Comparison of ENCODE assay signal across 22 cellular contexts in genomic region chrX:10195425-10195824, GRCh38.
"Had no signal": no experiment of that assay in that cellular context is flagged by ENCODE, and none has a peak within 500 bp of the region (broad histone marks: within the 10 kb centered on the region; RNA-seq: fewer than 3 reads in every experiment).

No MANE protein-coding gene starts in this region.

- H3K27ac ChIP-seq: coronary artery, dorsolateral prefrontal cortex, epithelial cell of prostate, esophagus squamous epithelium, left lung, lower lobe of right lung had no signal

- ATAC-seq: esophagus mucosa; left cardiac atrium; left lung; lower lobe of right lung; naive thymus-derived CD4-positive, alpha-beta T cell had no signal

- H3K36me3 ChIP-seq: esophagus squamous epithelium, gastrocnemius medialis, heart right ventricle, left lung, lower lobe of right lung had no signal

- H3K9me3 ChIP-seq: esophagus squamous epithelium, gastrocnemius medialis, left lung, lower lobe of right lung had no signal

- H3K27ac Mint-ChIP-seq: naive thymus-derived CD4-positive, alpha-beta T cell had no signal

- H3K4me1 ChIP-seq: lower lobe of right lung had no signal

- H3K4me3 Mint-ChIP-seq: naive thymus-derived CD4-positive, alpha-beta T cell had no signal

- H3K9me3 Mint-ChIP-seq: naive thymus-derived CD4-positive, alpha-beta T cell had no signal

- DNase-seq: dermis blood vessel endothelial cell; dorsolateral prefrontal cortex; effector CD4-positive, alpha-beta T cell; effector memory CD4-positive, alpha-beta T cell; erythroblast; esophagus squamous epithelium; foreskin fibroblast; foreskin melanocyte; gastrocnemius medialis; glutamatergic neuron; head of caudate nucleus; heart right ventricle; hippocampal formation; left cardiac atrium; left lung; lower lobe of right lung; mesendoderm; midbrain; naive thymus-derived CD4-positive, alpha-beta T cell had no signal

- H3K27me3 ChIP-seq: esophagus squamous epithelium, gastrocnemius medialis, heart right ventricle, left lung had no signal

- H3K36me3 Mint-ChIP-seq: naive thymus-derived CD4-positive, alpha-beta T cell had no signal

- H3K4me3 ChIP-seq: coronary artery, dorsolateral prefrontal cortex, esophagus squamous epithelium, gastrocnemius medialis, heart right ventricle, left lung, lower lobe of right lung had no signal
